Comparison of ENCODE assay signal across 9 cellular contexts in the genomic region with DNA sequence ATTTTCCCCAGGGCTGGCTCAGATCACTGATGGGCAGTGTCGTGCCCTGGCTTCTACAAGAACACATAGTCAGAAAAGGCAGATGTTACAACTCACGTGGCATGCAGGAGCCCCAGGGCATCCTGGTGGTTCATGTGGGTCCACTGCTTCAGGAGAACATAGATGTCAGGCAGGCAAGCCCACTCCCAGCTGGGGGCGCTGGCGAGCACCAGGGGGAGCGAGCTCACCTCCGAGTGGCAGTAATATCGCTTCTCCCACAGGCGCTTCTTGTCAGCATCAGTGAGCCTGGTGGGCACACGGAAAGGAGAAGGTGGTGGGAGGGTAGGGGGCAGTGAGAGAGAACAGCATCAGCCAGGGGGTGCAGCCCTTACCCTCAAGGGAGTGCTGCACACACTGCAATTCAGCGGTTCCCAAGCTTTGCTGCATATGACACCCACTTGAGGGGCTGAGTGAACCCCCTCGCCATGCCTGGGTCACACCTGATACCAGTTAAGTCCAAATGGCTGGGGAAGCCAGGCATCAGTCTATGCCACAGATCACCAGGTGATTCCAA. TPM values are rescaled to one million over a fixed set of nuclear protein-coding genes. Genes with fewer than 3 reads are reported as not detected.
DNase-seq lines count a peak whose midpoint lies in the region; ATAC-seq and TF ChIP-seq lines count a peak whose summit lies in the region.
"Had no signal": no experiment of that assay in that cellular context is flagged by ENCODE, and none has a peak within 500 bp of the region (broad histone marks: within the 10 kb centered on the region; RNA-seq: fewer than 3 reads in every experiment).

No MANE protein-coding gene starts in this region.

- no peak for ATAC-seq in HG03457 (IDR thresholded peaks at IDR 0.05; ENCODE audit: unreplicated experiment)

- H3K4me1 Mint-ChIP-seq in T-helper 2 cell treated with Interferon-gamma antibody and Interleukin-4, amounts not matched to agents 5 μg/mL and 100 μg/mL, for 36 hours (ENCODE audit: low read depth), result peaks cover 24% of the 10 kb centered on the region

- no peak overlapping the region for H2AFZ ChIP-seq in osteoblast (ENCODE audit: low read length)

- H3K36me3 Mint-ChIP-seq in T-helper 2 cell treated with Interferon-gamma antibody and Interleukin-4, amounts not matched to agents 5 μg/mL and 100 μg/mL, for 36 hours (ENCODE audit: low read depth), result peaks cover 23% of the 10 kb centered on the region

- H3K9me3 ChIP-seq in osteoblast (ENCODE audit: low read depth, low read length), result no peaks in the 10 kb centered on the region

- peaks cover 4% of the 10 kb centered on the region for H3K27me3 ChIP-seq in osteoblast (ENCODE audit: insufficient read depth, low read length)

- no peaks in the 10 kb centered on the region for H4K20me1 ChIP-seq in osteoblast (ENCODE audit: insufficient read depth, low read length)

- peak; percentile 69 for TF ChIP-seq CTCF in cardiac fibroblast (IDR thresholded peaks at IDR 0.05; ENCODE audit: low read depth, low read length)
- peak; percentile 38 for TF ChIP-seq CTCF in osteoblast (IDR thresholded peaks at IDR 0.05; ENCODE audit: extremely low read depth, low read depth, low read length)

- H3K27ac ChIP-seq in osteoblast (ENCODE audit: low read depth, low read length), result no peak overlapping the region
- H3K27ac ChIP-seq: C4-2B had no signal

- DNase-seq in NCI-H1436 (lab: John Stamatoyannopoulos, UW) (peak; percentile 56), NCI-H1436 treated with DMSO at 0.1 percent for 48 hours (lab: John Stamatoyannopoulos, UW) (no peak), HuH-7 (ENCODE audit: low spot score) (peak; percentile 69), cardiac fibroblast (ENCODE audit: low read depth in 2 of 2) (peak; percentile 29 to 39), osteoblast (ENCODE audit: insufficient read length, low spot score, missing footprints) (no peak), LoVo (ENCODE audit: low spot score) (no peak)
- DNase-seq in T-helper 2 cell treated with Interferon-gamma antibody and Interleukin-4, amounts not matched to agents 5 μg/mL and 100 μg/mL, for 36 hours (ENCODE audit: low spot score), result peak; percentile 21

- no peak overlapping the region for H3K4me3 Mint-ChIP-seq in T-helper 2 cell treated with Interferon-gamma antibody and Interleukin-4, amounts not matched to agents 5 μg/mL and 100 μg/mL, for 36 hours

- H3K4me2 ChIP-seq in osteoblast (ENCODE audit: insufficient read depth, low read length), result no peak overlapping the region

- H3K4me3 ChIP-seq in cardiac fibroblast (replicated peaks in 1 of 2; ENCODE audit: low read depth in 2 of 2, low read length in 2 of 2) (no peak overlapping the region), osteoblast (ENCODE audit: insufficient read depth, low read length) (no peak overlapping the region)

- H3K4me1 ChIP-seq in osteoblast (ENCODE audit: insufficient read depth, low read length), result peaks cover 14% of the 10 kb centered on the region

- no peaks in the 10 kb centered on the region for H3K79me2 ChIP-seq in osteoblast (ENCODE audit: insufficient read depth, low read length)

- H3K9me3 Mint-ChIP-seq in T-helper 2 cell treated with Interferon-gamma antibody and Interleukin-4, amounts not matched to agents 5 μg/mL and 100 μg/mL, for 36 hours, result no peaks in the 10 kb centered on the region

- H3K27me3 Mint-ChIP-seq in T-helper 2 cell treated with Interferon-gamma antibody and Interleukin-4, amounts not matched to agents 5 μg/mL and 100 μg/mL, for 36 hours (ENCODE audit: low read depth), result no peaks in the 10 kb centered on the region

- H3K36me3 ChIP-seq in osteoblast (ENCODE audit: insufficient read depth, low read length), result no peaks in the 10 kb centered on the region

- no peak overlapping the region for H3K27ac Mint-ChIP-seq in T-helper 2 cell treated with Interferon-gamma antibody and Interleukin-4, amounts not matched to agents 5 μg/mL and 100 μg/mL, for 36 hours

RNA-seq across cellular contexts. Expression of a gene that starts 34.3 kb away (rescaled TPM):
- total RNA-seq in osteoblast, result 21.5 and 23.9 TPM in 2 replicates

RNA-seq across cellular contexts. Expression of a gene that starts 48.7 kb away (rescaled TPM):
- total RNA-seq in osteoblast, result 0.36 and 2.1 TPM in 2 replicates

Comparison
In these comparisons a context has a peak if more than half of its experiments do, and no peak if none do; other contexts are left out.
1. DNase-seq: peak in NCI-H1436 (single experiment), HuH-7 (single experiment), T-helper 2 cell treated with Interferon-gamma antibody and Interleukin-4, amounts not matched to agents 5 μg/mL and 100 μg/mL, for 36 hours (single experiment) and cardiac fibroblast (2 of 2); none in NCI-H1436 treated with DMSO at 0.1 percent for 48 hours (single experiment), osteoblast (single experiment) and LoVo (single experiment).